ENCODE assay signal across 8 cellular contexts in the genomic region with DNA sequence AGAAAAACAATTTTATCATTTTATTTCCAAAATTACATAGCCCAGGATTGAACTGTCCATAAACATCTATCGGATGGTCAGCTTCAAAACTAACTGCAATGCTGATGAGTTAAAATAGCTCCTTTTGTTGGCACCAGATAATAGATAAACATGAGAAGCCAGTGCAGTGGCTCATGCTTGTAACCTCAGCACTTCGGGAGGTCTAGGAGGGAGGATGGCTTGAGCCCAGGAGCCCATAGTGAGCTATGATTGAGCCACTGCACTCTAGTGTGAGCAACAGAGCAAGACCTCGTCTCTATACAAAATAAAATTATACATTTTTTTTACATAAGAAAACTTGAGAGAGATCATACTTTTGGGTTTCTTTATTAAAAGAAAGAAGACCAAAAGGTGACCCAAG. TPM values are rescaled to one million over a fixed set of nuclear protein-coding genes. Genes with fewer than 3 reads are reported as not detected.
DNase-seq lines count a peak whose midpoint lies in the region; ATAC-seq and TF ChIP-seq lines count a peak whose summit lies in the region.

No MANE protein-coding gene starts in this region.

- peak overlapping the region; percentile 42 for H3K4me3 ChIP-seq in HAP-1
- H3K4me3 ChIP-seq in retinal pigment epithelial cell (ENCODE audit: low read length), result peak overlapping the region; percentile 20

- peaks cover 11 to 12% (median 11%) of the 10 kb centered on the region in 3 donors for H3K4me1 Mint-ChIP-seq in T-cell

- peak overlapping the region; percentile 76 to 85 (median 84) for H3K4me3 Mint-ChIP-seq in T-cell

- in situ Hi-C loops in HAP-1 (cut with MboI; ENCODE audit: low sequenced_read_pairs), result no loop called here

- H3K4me1 ChIP-seq in HAP-1 (peaks cover 27% of the 10 kb centered on the region), foreskin keratinocyte (peaks cover 11% of the 10 kb centered on the region)

- ATAC-seq in T-cell (replicated peaks in 1 of 4), result peak in 1 of 4 experiments; percentile 29
- peak; percentile 37 for ATAC-seq in foreskin keratinocyte
- ATAC-seq in GM19455 (IDR thresholded peaks at IDR 0.05; ENCODE audit: unreplicated experiment), result no peak
- ATAC-seq in HG03095 (IDR thresholded peaks at IDR 0.05; ENCODE audit: unreplicated experiment), result no peak

- no peak for TF ChIP-seq CTCF in foreskin keratinocyte (conservative IDR thresholded peaks at IDR 0.05)
- no peak for TF ChIP-seq CTCF in retinal pigment epithelial cell (conservative IDR thresholded peaks at IDR 0.05; ENCODE audit: low read depth, low read length)

- CTCF ChIA-PET in T-cell (lab: Charles Lee), result interaction anchor here (0.5 to 1.9 kb wide), 6 partner anchors 8 to 92 kb away, joined by 3 to 9 read pairs (median 4); a partner anchor contains a TSS

- H3K9me3 ChIP-seq in HAP-1, result no peaks in the 10 kb centered on the region

- no peaks in the 10 kb centered on the region for H3K27me3 Mint-ChIP-seq in T-cell

- no peaks in the 10 kb centered on the region for H3K36me3 ChIP-seq in HAP-1 (replicated peaks)

- H3K27ac ChIP-seq in foreskin keratinocyte, result peak overlapping the region; percentile 2

- H3K27me3 ChIP-seq in HAP-1 (ENCODE audit: low read depth), result no peaks in the 10 kb centered on the region
- H3K27me3 ChIP-seq in foreskin keratinocyte, result no peaks in the 10 kb centered on the region

- POLR2A ChIA-PET in T-cell (lab: Charles Lee), result no interaction called here

- no peaks in the 10 kb centered on the region for H3K36me3 Mint-ChIP-seq in T-cell

- DNase-seq in HAP-1 (ENCODE audit: low spot score in 2 of 2) (peak; percentile 18 to 41), T-cell (no peak), foreskin keratinocyte (no peak), retinal pigment epithelial cell (ENCODE audit: low read depth) (no peak), NCI-H1930 (lab: John Stamatoyannopoulos, UW) (no peak), mesenteric fat pad (ENCODE audit: low spot score) (no peak)

- H3K9me3 Mint-ChIP-seq in T-cell, result no peaks in the 10 kb centered on the region

- H3K27ac Mint-ChIP-seq in T-cell, result peak overlapping the region in 1 of 2 donors; percentile 15

RNA-seq across cellular contexts. Expression of a gene that starts 34.6 kb away (rescaled TPM):
- total RNA-seq in T-cell (10 to 100 TPM in 1 of 5 donors, 1 to 10 TPM in 4; 3.1 to 12.2 (median 5.0) TPM), foreskin keratinocyte (26.1 and 31.8 TPM in 2 replicates), mesenteric fat pad (31.8 TPM)
- polyA plus RNA-seq in foreskin keratinocyte, result 31.7 and 35.0 TPM in 2 replicates

RNA-seq across cellular contexts. Expression of a gene that starts 38.6 kb away (rescaled TPM):
- total RNA-seq in T-cell, result 10 to 100 TPM; 56.0 to 90.4 (median 77.2) TPM
- total RNA-seq in foreskin keratinocyte, result 14.4 and 19.1 TPM in 2 replicates
- 14.1 and 16.4 TPM in 2 replicates for polyA plus RNA-seq in foreskin keratinocyte
- total RNA-seq in mesenteric fat pad, result 30.5 TPM

Comparison
In these comparisons a context has a peak if more than half of its experiments do, and no peak if none do; other contexts are left out.
1. DNase-seq: peak in HAP-1 (2 of 2); none in T-cell (0 of 34), foreskin keratinocyte (0 of 2), retinal pigment epithelial cell (single experiment), NCI-H1930 (0 of 2) and mesenteric fat pad (single experiment).